In the genomic region with DNA sequence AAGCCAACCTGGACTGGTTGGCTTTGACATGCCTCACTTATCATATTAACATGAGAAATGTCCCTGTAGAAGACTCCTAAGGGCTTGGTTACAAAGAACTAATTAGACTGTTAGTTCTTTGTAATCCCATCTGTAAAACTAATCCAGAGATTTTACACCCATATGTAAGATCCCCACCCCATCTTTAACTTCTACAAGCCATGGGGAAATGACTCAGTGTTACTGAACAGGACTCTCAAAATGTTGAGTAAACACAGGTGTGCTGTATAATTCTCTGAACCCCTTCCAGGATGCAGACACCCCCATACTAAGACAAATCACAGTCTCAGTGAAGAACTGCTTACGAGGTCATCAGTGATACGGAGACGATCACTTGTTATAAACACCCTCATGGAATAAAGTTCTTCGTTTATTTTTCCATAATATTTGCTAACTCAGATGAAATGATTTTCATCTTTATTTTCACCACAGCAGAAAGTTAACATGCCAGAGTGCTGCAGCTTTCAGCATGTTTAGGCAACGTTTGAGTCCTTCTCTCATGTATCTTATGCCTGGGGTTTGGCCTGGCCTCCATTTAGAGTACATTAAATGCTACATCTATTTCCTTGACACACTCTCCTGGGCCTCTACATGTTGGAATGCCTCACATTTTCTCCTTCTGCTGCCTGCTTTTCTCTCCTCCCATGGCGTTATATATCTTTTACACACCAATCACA, we compare ENCODE assay signal across 19 cellular contexts. TPM values are rescaled to one million over a fixed set of nuclear protein-coding genes. Genes with fewer than 3 reads are reported as not detected.
A peak's percentile ranks its signal among the peaks of the same experiment; 100 is the strongest.
DNase-seq lines count a peak whose midpoint lies in the region; ATAC-seq and TF ChIP-seq lines count a peak whose summit lies in the region.
"Had no signal": no experiment of that assay in that cellular context is flagged by ENCODE, and none has a peak within 500 bp of the region (broad histone marks: within the 10 kb centered on the region; RNA-seq: fewer than 3 reads in every experiment).

No MANE protein-coding gene starts in this region.

- H3K4me1 Mint-ChIP-seq in HFFc6 (ENCODE audit: low read depth) (peaks cover 52% of the 10 kb centered on the region), mesothelial cell of epicardium (peaks cover 30% of the 10 kb centered on the region)
- H3K4me1 Mint-ChIP-seq: CD8-positive, alpha-beta memory T cell; GM23338 had no signal

- H3K27ac Mint-ChIP-seq in HFFc6, result peak overlapping the region; percentile 70; the same call in 1 of the 2 replicates
- peak overlapping the region; percentile 2 for H3K27ac Mint-ChIP-seq in mesothelial cell of epicardium
- H3K27ac Mint-ChIP-seq: GM23338 had no signal

- no peaks in the 10 kb centered on the region for H3K9me3 Mint-ChIP-seq in HFFc6
- H3K9me3 Mint-ChIP-seq in mesothelial cell of epicardium, result no peaks in the 10 kb centered on the region
- H3K9me3 Mint-ChIP-seq: CD8-positive, alpha-beta memory T cell; GM23338 had no signal

- H3K36me3 Mint-ChIP-seq in HFFc6 (ENCODE audit: low read depth) (no peaks in the 10 kb centered on the region), mesothelial cell of epicardium (no peaks in the 10 kb centered on the region)

- H3K27ac ChIP-seq in RWPE1, result peak overlapping the region; percentile 77
- H3K27ac ChIP-seq: BLaER1 treated with 17β-estradiol and CSF1 and Interleukin-3, amounts not matched to agents 10 nM and 100 nM; HL-60; SJSA1 had no signal

- CTCF ChIA-PET in RWPE1 (lab: Yijun Ruan, JAX), result no interaction called here

- POLR2A ChIA-PET in RWPE1 (lab: Yijun Ruan, JAX; ENCODE audit: low non-redundant PET), result no interaction called here

- no peak overlapping the region for H3K4me3 ChIP-seq in epithelial cell of esophagus (ENCODE audit: low read length)
- H3K4me3 ChIP-seq: BLaER1 treated with 17β-estradiol and CSF1 and Interleukin-3, amounts not matched to agents 10 nM and 100 nM; GM23338; SJSA1 had no signal

- no peak for TF ChIP-seq CTCF in HFFc6 (IDR thresholded peaks at IDR 0.05)
- TF ChIP-seq CTCF in RWPE1 (conservative IDR thresholded peaks at IDR 0.05; ENCODE audit: low read depth), result no peak
- no peak for TF ChIP-seq CTCF in epithelial cell of esophagus (IDR thresholded peaks at IDR 0.05; ENCODE audit: insufficient read depth, low read depth, low read length, missing control alignments)
- TF ChIP-seq CTCF in mesothelial cell of epicardium (IDR thresholded peaks at IDR 0.05; ENCODE audit: unreplicated experiment), result no peak

- no peak overlapping the region for H3K4me3 Mint-ChIP-seq in HFFc6
- H3K4me3 Mint-ChIP-seq in mesothelial cell of epicardium, result no peak overlapping the region
- H3K4me3 Mint-ChIP-seq: CD8-positive, alpha-beta memory T cell; GM23338 had no signal

- no peak for ATAC-seq in Right ventricle myocardium superior (ENCODE audit: poor library complexity)
- ATAC-seq: GM23338 had no signal

- intact Hi-C loops in Right ventricle myocardium superior (cut with DNase I), result no loop called here

- H3K27me3 Mint-ChIP-seq in HFFc6 (ENCODE audit: insufficient read depth), result no peaks in the 10 kb centered on the region
- no peaks in the 10 kb centered on the region for H3K27me3 Mint-ChIP-seq in mesothelial cell of epicardium (ENCODE audit: low read depth)

- DNase-seq in HFFc6, result no peak
- DNase-seq in RWPE1 (ENCODE audit: low spot score), result peak; percentile 70
- peak; percentile 79 for DNase-seq in epithelial cell of esophagus (ENCODE audit: low read depth)
- DNase-seq in mesothelial cell of epicardium (ENCODE audit: low spot score in 2 of 2, unreplicated experiment in 2 of 2), result no peak
- DNase-seq in Right ventricle myocardium superior, result no peak
- DNase-seq in GF-D8 (lab: John Stamatoyannopoulos, UW), result no peak
- no peak for DNase-seq in mucosa of gallbladder (ENCODE audit: low spot score)
- no peak for DNase-seq in stimulated activated CD4-positive, alpha-beta T cell treated with anti-CD3 and anti-CD28 coated beads, Interleukin-15, amount 100 ng/mL, for 24 hours
- DNase-seq: CD8-positive, alpha-beta memory T cell; DND-41; HCEC 1CT; NCI-H1105; NCI-H2081 treated with DMSO at 0.1 percent for 48 hours; RPMI8226 had no signal

RNA-seq across cellular contexts. Expression of gene LEKR1, which starts 55.3 kb away (rescaled TPM):
- total RNA-seq in HFFc6 (2021; fragmentation: NEBNext Ultra II Directional; extraction: Animal tissue kit (Norgen Biotek cat#: 25700)), result 1 to 10 TPM in 1 of 6 experiments, under 1 TPM in 5; 0.40 to 1.0 (median 0.77) TPM
- total RNA-seq in mesothelial cell of epicardium (3.3 to 6.5 TPM (median 3.4 TPM) in 3 replicates), Right ventricle myocardium superior (0.56 TPM), mucosa of gallbladder (2.2 TPM)
- total RNA-seq: G401, GM23338 had no signal

Comparison
In these comparisons a context has a peak if more than half of its experiments do, and no peak if none do; other contexts are left out.
1. DNase-seq: peak in RWPE1 (single experiment) and epithelial cell of esophagus (single experiment); none in HFFc6 (single experiment), mesothelial cell of epicardium (0 of 2), Right ventricle myocardium superior (single experiment), GF-D8 (single experiment), mucosa of gallbladder (single experiment) and stimulated activated CD4-positive, alpha-beta T cell treated with anti-CD3 and anti-CD28 coated beads, Interleukin-15, amount 100 ng/mL, for 24 hours (single experiment).